ENCODE assay signal across 9 cellular contexts in genomic region chr3:53238051-53238850, GRCh38. TPM values are rescaled to one million over a fixed set of nuclear protein-coding genes. Genes with fewer than 3 reads are reported as not detected.
DNase-seq lines count a peak whose midpoint lies in the region; ATAC-seq lines count a peak whose summit lies in the region.
"Had no signal": no experiment of that assay in that cellular context is flagged by ENCODE, and none has a peak within 500 bp of the region (broad histone marks: within the 10 kb centered on the region; RNA-seq: fewer than 3 reads in every experiment).

No MANE protein-coding gene starts in this region.

- H3K9me3 ChIP-seq in MG63, result no peaks in the 10 kb centered on the region

- peaks cover 72% of the 10 kb centered on the region for H3K36me3 ChIP-seq in MG63

- no peak overlapping the region for H3K4me3 ChIP-seq in MG63

- no peaks in the 10 kb centered on the region for H3K27me3 ChIP-seq in MG63

- DNase-seq in COLO668 (lab: John Stamatoyannopoulos, UW; ENCODE audit: unreplicated experiment), result peak; percentile 38
- peak; percentile 82 for DNase-seq in MG63
- peak; percentile 94 for DNase-seq in dermis blood vessel endothelial cell
- DNase-seq in myocyte (ENCODE audit: low read depth), result peak; percentile 72
- DNase-seq in NCI-H2171 treated with DMSO at 0.1 percent for 48 hours (lab: John Stamatoyannopoulos, UW), result no peak
- DNase-seq in pons (ENCODE audit: low spot score), result no peak
- no peak for DNase-seq in activated effector memory CD4-positive, alpha-beta T cell treated with Interleukin-2 at 50 U/mL for 16 hours
- DNase-seq: NCI-H82 had no signal

- no peak for ATAC-seq in HG03342 (IDR thresholded peaks at IDR 0.05; ENCODE audit: unreplicated experiment)

RNA-seq across cellular contexts. Expression of gene TKT, which starts 17.6 kb away (rescaled TPM):
- 315 and 707 TPM in 2 replicates for total RNA-seq in MG63 (2014; rRNA removed; shearing (Covaris generic); ENCODE audit: low replicate concordance)
- 297 and 647 TPM in 2 replicates for total RNA-seq in dermis blood vessel endothelial cell
- 138 and 187 TPM in 2 replicates for total RNA-seq in myocyte
- 246 TPM for polyA plus RNA-seq in myocyte (2012)

Comparison
In these comparisons a context has a peak if more than half of its experiments do, and no peak if none do; other contexts are left out.
1. DNase-seq: peak in COLO668 (single experiment), MG63 (single experiment), dermis blood vessel endothelial cell (single experiment) and myocyte (single experiment); none in NCI-H2171 treated with DMSO at 0.1 percent for 48 hours (single experiment), pons (single experiment) and activated effector memory CD4-positive, alpha-beta T cell treated with Interleukin-2 at 50 U/mL for 16 hours (single experiment).